In the genomic region with DNA sequence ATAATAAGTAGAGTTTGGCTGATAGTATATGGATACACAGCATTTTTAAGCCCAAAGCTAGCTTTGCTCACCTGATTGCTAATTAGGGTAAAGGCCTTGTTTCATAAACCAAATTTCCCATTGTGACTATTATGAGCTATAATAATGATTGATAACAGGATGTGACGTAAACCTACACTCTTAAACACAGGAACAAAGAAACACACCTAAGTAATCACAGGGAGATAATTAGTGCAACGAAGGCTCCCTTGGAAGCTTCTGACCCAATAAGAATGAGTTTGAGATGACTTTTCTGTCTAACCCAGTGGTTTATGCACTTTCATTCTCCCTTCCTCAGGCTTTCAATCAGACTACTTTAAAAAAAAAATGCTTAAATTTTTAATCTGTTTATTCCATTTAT, we compare ENCODE assay signal across 14 cellular contexts.
A peak's percentile ranks its signal among the peaks of the same experiment; 100 is the strongest.
DNase-seq lines count a peak whose midpoint lies in the region; ATAC-seq, FAIRE-seq and TF ChIP-seq lines count a peak whose summit lies in the region.
"Had no signal": no experiment of that assay in that cellular context is flagged by ENCODE, and none has a peak within 500 bp of the region (broad histone marks: within the 10 kb centered on the region; RNA-seq: fewer than 3 reads in every experiment).

No MANE protein-coding gene starts in this region.

- H3K9ac ChIP-seq in HepG2 (ENCODE audit: insufficient read depth, low read depth, low read length): no peak overlapping the region

- FAIRE-seq in HepG2 (lab: Jason Lieb, UNC) (no peak), colon (lab: Jason Lieb, UNC) (peak; percentile 64)
- FAIRE-seq: K562 had no signal

- in situ Hi-C loops in HepG2 (cut with HindIII; ENCODE audit: extremely low pct_ligation_motif_present, low pct_unique_long_range_greater_than_20kb): no loop called here

- H4K20me1 ChIP-seq in HepG2 (ENCODE audit: insufficient read depth, low read length): no peaks in the 10 kb centered on the region

- H3K4me1 ChIP-seq in HepG2 (ENCODE audit: insufficient read depth, low read length) (no peaks in the 10 kb centered on the region), right lobe of liver (no peaks in the 10 kb centered on the region), spleen (no peaks in the 10 kb centered on the region)
- H3K4me1 ChIP-seq: Caco-2 had no signal

- TF ChIP-seq CTCF in HepG2 (CRISPR knock-in tag; IDR thresholded peaks at IDR 0.05) (no peak), right lobe of liver (IDR thresholded peaks at IDR 0.05) (no peak), spleen (IDR thresholded peaks at IDR 0.05 in 8 of 11, conservative IDR thresholded peaks at IDR 0.05 in 3 of 11) (no peak)

- H3K27me3 ChIP-seq in HepG2 (ENCODE audit: control insufficient read depth in 1 of 2, insufficient read depth in 2 of 2, low read length in 2 of 2): no peaks in the 10 kb centered on the region
- no peaks in the 10 kb centered on the region for H3K27me3 ChIP-seq in right lobe of liver
- no peaks in the 10 kb centered on the region for H3K27me3 ChIP-seq in spleen (replicated peaks in 1 of 7)
- H3K27me3 ChIP-seq in H7 (ENCODE audit: control insufficient read depth, insufficient read depth, low read length): no peaks in the 10 kb centered on the region

- intact Hi-C loops in HepG2 (cut with micrococcal nuclease; ENCODE audit: unreplicated experiment): no loop called here
- intact Hi-C loops in right lobe of liver (cut with DNase I): no loop called here
- intact Hi-C loops in spleen (cut with DNase I; ENCODE audit: low total_unique reads): no loop called here

- BruUV-seq in HepG2 (replicated peaks; lab: Mats Ljungman, UMichigan): no TSS peak

- no peak overlapping the region for H2AFZ ChIP-seq in HepG2 (ENCODE audit: low read length)

- POLR2A ChIA-PET in HepG2 (lab: Yijun Ruan, JAX): no interaction called here

- no peak overlapping the region for H3K4me2 ChIP-seq in HepG2 (ENCODE audit: low read depth, low read length)

- CTCF ChIA-PET in HepG2 (lab: Yijun Ruan, JAX; ENCODE audit: low intra/inter-chr PET ratio, low total read pairs): no interaction called here

- H3K36me3 ChIP-seq in HepG2 (replicated peaks in 1 of 2; ENCODE audit: control insufficient read depth in 1 of 2, insufficient read depth in 2 of 2, low read length in 2 of 2): no peaks in the 10 kb centered on the region
- no peaks in the 10 kb centered on the region for H3K36me3 ChIP-seq in right lobe of liver
- H3K36me3 ChIP-seq in spleen: no peaks in the 10 kb centered on the region
- H3K36me3 ChIP-seq in H7 (replicated peaks; ENCODE audit: control insufficient read depth, insufficient read depth, low read length): no peaks in the 10 kb centered on the region

- no peak for TF ChIP-seq EP300 in HepG2 (IDR thresholded peaks at IDR 0.05; ENCODE audit: low read depth in 2 of 2, low read length in 2 of 2)
- TF ChIP-seq EP300 in HepG2 (CRISPR knock-in tag; IDR thresholded peaks at IDR 0.05; ENCODE audit: borderline replicate concordance): no peak

- H3K79me2 ChIP-seq in HepG2 (ENCODE audit: insufficient read depth, low read length): no peaks in the 10 kb centered on the region

- DNase-seq in HepG2 (ENCODE audit: low spot score) (no peak), right lobe of liver (no peak), NCI-H2081 treated with DMSO at 0.1 percent for 48 hours (lab: John Stamatoyannopoulos, UW) (peak; percentile 20), spleen (no peak), H7 (no peak)
- DNase-seq: Caco-2, NCI-H187 treated with DMSO at 0.1 percent for 48 hours, T-helper 1 cell, T1000 had no signal

- no peak for TF ChIP-seq RAD21 in HepG2 (CRISPR knock-in tag; IDR thresholded peaks at IDR 0.05)

- H3K4me3 ChIP-seq in HepG2 (replicated peaks in 1 of 3; ENCODE audit: insufficient read depth in 1 of 3, low read depth in 2 of 3, low read length in 3 of 3) (no peak overlapping the region), right lobe of liver (no peak overlapping the region), spleen (no peak overlapping the region), H7 (ENCODE audit: insufficient read depth, low read depth, low read length) (no peak overlapping the region)
- H3K4me3 ChIP-seq: K562 had no signal

- H3K27ac ChIP-seq in HepG2 (ENCODE audit: extremely low read length, insufficient read depth, low read length) (no peak overlapping the region), right lobe of liver (no peak overlapping the region), spleen (no peak overlapping the region)

- TF ChIP-seq POLR2A in HepG2 (IDR thresholded peaks at IDR 0.05; ENCODE audit: insufficient read depth in 1 of 2, low read depth in 2 of 2, low read length in 2 of 2) (no peak), right lobe of liver (IDR thresholded peaks at IDR 0.05) (no peak), spleen (IDR thresholded peaks at IDR 0.05) (no peak)

- 9% methylated on average over 2 of the region's 2 CpGs for WGBS in HepG2 (ENCODE audit: low lambda C conversion rate)
- 42% methylated on average over 2 of the region's 2 CpGs for WGBS in right lobe of liver (ENCODE audit: insufficient coverage, low coverage, low lambda C conversion rate, missing lambda C conversion rate)
- 60 to 69% (median 66%) methylated on average over 2 of the region's 2 CpGs for WGBS in spleen, 5 donors

- H3K9me3 ChIP-seq in HepG2 (ENCODE audit: low read length) (no peaks in the 10 kb centered on the region), right lobe of liver (no peaks in the 10 kb centered on the region), spleen (no peaks in the 10 kb centered on the region)
- H3K9me3 ChIP-seq: Caco-2 had no signal

- ATAC-seq in HepG2 (no peak), right lobe of liver (no peak), GM18909 (IDR thresholded peaks at IDR 0.05; ENCODE audit: poor library complexity, unreplicated experiment) (no peak)
- ATAC-seq: HCT116, K562, Panc1 had no signal

TF ChIP-seq in HepG2, 621 proteins besides CTCF, POLR2A, EP300 and RAD21:
- TF ChIP-seq ATAD3A (CRISPR knock-in tag; IDR thresholded peaks at IDR 0.05) (no peak), FOSL2 (CRISPR knock-in tag; IDR thresholded peaks at IDR 0.05) (no peak), CREB1 (IDR thresholded peaks at IDR 0.05) (peak; percentile 41; the same call in 1 of the 2 replicates), CREB1 (CRISPR knock-in tag; IDR thresholded peaks at IDR 0.05) (no peak), REPIN1 (CRISPR knock-in tag; IDR thresholded peaks at IDR 0.05; ENCODE audit: borderline replicate concordance, low read depth) (no peak), SIN3B (IDR thresholded peaks at IDR 0.05; ENCODE audit: low read length) (no peak), MBNL3 (CRISPR knock-in tag; conservative IDR thresholded peaks at IDR 0.05) (no peak)
TF ChIP-seq in HepG2: peak in this region for 1.
